ENCODE assay signal across 1 cellular context in genomic region chr7:29611941-29612527, GRCh38.
TF ChIP-seq lines count a peak whose summit lies in the region.

No MANE protein-coding gene starts in this region.

TF ChIP-seq in K562, 482 proteins besides CTCF, POLR2A, EP300 and RAD21:
- TF ChIP-seq, protein P1, sequence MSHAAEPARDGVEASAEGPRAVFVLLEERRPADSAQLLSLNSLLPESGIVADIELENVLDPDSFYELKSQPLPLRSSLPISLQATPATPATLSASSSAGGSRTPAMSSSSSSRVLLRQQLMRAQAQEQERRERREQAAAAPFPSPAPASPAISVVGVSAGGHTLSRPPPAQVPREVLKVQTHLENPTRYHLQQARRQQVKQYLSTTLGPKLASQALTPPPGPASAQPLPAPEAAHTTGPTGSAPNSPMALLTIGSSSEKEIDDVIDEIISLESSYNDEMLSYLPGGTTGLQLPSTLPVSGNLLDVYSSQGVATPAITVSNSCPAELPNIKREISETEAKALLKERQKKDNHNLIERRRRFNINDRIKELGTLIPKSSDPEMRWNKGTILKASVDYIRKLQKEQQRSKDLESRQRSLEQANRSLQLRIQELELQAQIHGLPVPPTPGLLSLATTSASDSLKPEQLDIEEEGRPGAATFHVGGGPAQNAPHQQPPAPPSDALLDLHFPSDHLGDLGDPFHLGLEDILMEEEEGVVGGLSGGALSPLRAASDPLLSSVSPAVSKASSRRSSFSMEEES (CRISPR knock-in tag; IDR thresholded peaks at IDR 0.05): no peak
- TF ChIP-seq, protein P2, sequence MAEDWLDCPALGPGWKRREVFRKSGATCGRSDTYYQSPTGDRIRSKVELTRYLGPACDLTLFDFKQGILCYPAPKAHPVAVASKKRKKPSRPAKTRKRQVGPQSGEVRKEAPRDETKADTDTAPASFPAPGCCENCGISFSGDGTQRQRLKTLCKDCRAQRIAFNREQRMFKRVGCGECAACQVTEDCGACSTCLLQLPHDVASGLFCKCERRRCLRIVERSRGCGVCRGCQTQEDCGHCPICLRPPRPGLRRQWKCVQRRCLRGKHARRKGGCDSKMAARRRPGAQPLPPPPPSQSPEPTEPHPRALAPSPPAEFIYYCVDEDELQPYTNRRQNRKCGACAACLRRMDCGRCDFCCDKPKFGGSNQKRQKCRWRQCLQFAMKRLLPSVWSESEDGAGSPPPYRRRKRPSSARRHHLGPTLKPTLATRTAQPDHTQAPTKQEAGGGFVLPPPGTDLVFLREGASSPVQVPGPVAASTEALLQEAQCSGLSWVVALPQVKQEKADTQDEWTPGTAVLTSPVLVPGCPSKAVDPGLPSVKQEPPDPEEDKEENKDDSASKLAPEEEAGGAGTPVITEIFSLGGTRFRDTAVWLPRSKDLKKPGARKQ (CRISPR knock-in tag; IDR thresholded peaks at IDR 0.05): no peak
- TF ChIP-seq NR3C1 (CRISPR knock-in tag; IDR thresholded peaks at IDR 0.05): no peak
- TF ChIP-seq ZNF586 (CRISPR knock-in tag; conservative IDR thresholded peaks at IDR 0.05): no peak
- TF ChIP-seq, protein P3, sequence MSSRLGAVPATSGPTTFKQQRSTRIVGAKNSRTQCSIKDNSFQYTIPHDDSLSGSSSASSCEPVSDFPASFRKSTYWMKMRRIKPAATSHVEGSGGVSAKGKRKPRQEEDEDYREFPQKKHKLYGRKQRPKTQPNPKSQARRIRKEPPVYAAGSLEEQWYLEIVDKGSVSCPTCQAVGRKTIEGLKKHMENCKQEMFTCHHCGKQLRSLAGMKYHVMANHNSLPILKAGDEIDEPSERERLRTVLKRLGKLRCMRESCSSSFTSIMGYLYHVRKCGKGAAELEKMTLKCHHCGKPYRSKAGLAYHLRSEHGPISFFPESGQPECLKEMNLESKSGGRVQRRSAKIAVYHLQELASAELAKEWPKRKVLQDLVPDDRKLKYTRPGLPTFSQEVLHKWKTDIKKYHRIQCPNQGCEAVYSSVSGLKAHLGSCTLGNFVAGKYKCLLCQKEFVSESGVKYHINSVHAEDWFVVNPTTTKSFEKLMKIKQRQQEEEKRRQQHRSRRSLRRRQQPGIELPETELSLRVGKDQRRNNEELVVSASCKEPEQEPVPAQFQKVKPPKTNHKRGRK (tag; IDR thresholded peaks at IDR 0.05): 0 out of 2 replicates have a peak, but pooled peaks have one; percentile 37
- no peak for TF ChIP-seq BHLHE40 (IDR thresholded peaks at IDR 0.05; ENCODE audit: low read length)
- no peak for TF ChIP-seq ZNF830 (CRISPR knock-in tag; IDR thresholded peaks at IDR 0.05)
TF ChIP-seq in K562: peak in this region for 1.
